In the genomic region with DNA sequence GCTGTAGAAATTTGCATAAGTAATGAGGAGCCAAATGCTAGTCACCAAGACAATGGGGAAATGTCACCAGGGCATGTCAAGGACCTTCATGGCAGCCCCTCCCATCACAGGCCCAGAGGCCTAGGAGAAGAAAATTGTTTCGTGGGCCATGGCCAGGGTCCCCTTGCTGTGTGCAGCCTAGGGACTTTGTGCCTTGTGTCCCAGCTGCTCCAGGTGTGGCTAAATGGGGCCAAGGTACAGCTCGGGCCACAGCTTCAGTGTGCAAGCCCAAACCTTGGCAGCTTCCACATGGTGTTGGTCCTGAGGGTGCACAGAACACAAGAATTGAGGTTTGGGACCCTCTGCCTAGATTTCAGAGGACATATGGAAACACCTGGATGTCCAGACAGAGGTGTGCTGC, we compare ENCODE assay signal across 27 cellular contexts.
"Had no signal": no experiment of that assay in that cellular context is flagged by ENCODE, and none has a peak within 500 bp of the region (broad histone marks: within the 10 kb centered on the region; RNA-seq: fewer than 3 reads in every experiment).

No MANE protein-coding gene starts in this region.

- FAIRE-seq: frontal cortex, TTC549 had no signal

- H3K4me1 ChIP-seq: ascending aorta, breast epithelium had no signal

- ATAC-seq: activated naive CD4-positive, alpha-beta T cell treated with anti-CD3 and anti-CD28 coated beads, Interleukin-2, amount 50 U/mL, for 72 hours; activated T-cell treated with anti-CD3 and anti-CD28 coated beads, Interleukin-2, amount 50 U/mL, for 72 hours; esophagus mucosa; WTC11 had no signal

- DNase-seq: activated CD4-positive, alpha-beta memory T cell treated with anti-CD3 and anti-CD28 coated beads, Interleukin-2, amount 10 ng/mL, durations not matched to agents 7 days and 5 days; activated CD4-positive, alpha-beta T cell treated with anti-CD3 and anti-CD28 coated beads for 1 hour; activated CD4-positive, alpha-beta T cell treated with anti-CD3 and anti-CD28 coated beads for 4 hours; activated CD4-positive, alpha-beta T cell treated with anti-CD3 and anti-CD28 coated beads, Interleukin-2, amount 10 ng/mL, durations not matched to agents 7 days and 5 days; activated CD4-positive, alpha-beta T cell treated with anti-CD3 and anti-CD28 coated beads, Interleukin-2, amount 50 U/mL, for 4 hours; activated CD8-positive, alpha-beta memory T cell treated with anti-CD3 and anti-CD28 coated beads, Interleukin-2, amount 50 U/mL, for 48 hours; activated gamma-delta T cell; activated naive CD4-positive, alpha-beta T cell; activated naive CD4-positive, alpha-beta T cell treated with anti-CD3 and anti-CD28 coated beads, Interleukin-2, amount 10 ng/mL, durations not matched to agents 7 days and 5 days; activated naive CD8-positive, alpha-beta T cell treated with anti-CD3 and anti-CD28 coated beads, Interleukin-2, amount 10 ng/mL, durations not matched to agents 7 days and 5 days; activated T-cell treated with anti-CD3 and anti-CD28 coated beads for 4 hours; activated T-cell treated with anti-CD3 and anti-CD28 coated beads, Interleukin-2, amount 50 U/mL, for 24 hours; activated T-cell treated with anti-CD3 and anti-CD28 coated beads, Interleukin-2, amount 50 U/mL, for 72 hours; dorsolateral prefrontal cortex; effector memory CD4-positive, alpha-beta T cell; endodermal cell; foreskin fibroblast; T-helper 2 cell had no signal

- H3K36me3 ChIP-seq: ascending aorta, breast epithelium had no signal

- H3K4me3 ChIP-seq: ascending aorta, breast epithelium, coronary artery, dorsolateral prefrontal cortex had no signal

- H3K27ac ChIP-seq: ascending aorta, breast epithelium, coronary artery, dorsolateral prefrontal cortex, VCaP had no signal

- H3K27me3 ChIP-seq: ascending aorta, breast epithelium, dorsolateral prefrontal cortex had no signal

- H3K9me3 ChIP-seq: ascending aorta, breast epithelium had no signal
